Comparison of ENCODE assay signal across 10 cellular contexts in genomic region chr12:47781479-47782371, GRCh38. TPM values are rescaled to one million over a fixed set of nuclear protein-coding genes. Genes with fewer than 3 reads are reported as not detected.
DNase-seq lines count a peak whose midpoint lies in the region; ATAC-seq, FAIRE-seq and TF ChIP-seq lines count a peak whose summit lies in the region.
"Had no signal": no experiment of that assay in that cellular context is flagged by ENCODE, and none has a peak within 500 bp of the region (broad histone marks: within the 10 kb centered on the region; RNA-seq: fewer than 3 reads in every experiment).

No MANE protein-coding gene starts in this region.

- DNase-seq in D341Med (ENCODE audit: low spot score): peak; percentile 60
- DNase-seq in NCI-H1105 treated with DMSO at 0.1 percent for 48 hours (lab: John Stamatoyannopoulos, UW): peak; percentile 92
- DNase-seq in K562 (ENCODE audit: extremely low read depth in 1 of 4, low spot score in 3 of 4): no peak
- DNase-seq in nephron progenitor cell: no peak
- no peak for DNase-seq in occipital lobe (lab: John Stamatoyannopoulos, UW)
- DNase-seq in RKO (ENCODE audit: low spot score): no peak
- no peak for DNase-seq in NK-92 treated with Interleukin-12 subunit alpha and Interleukin-12 subunit beta, amount 100 ng/mL, for 24 hours (lab: John Stamatoyannopoulos, UW)
- DNase-seq in HCEC 1CT: no peak
- DNase-seq: mesendoderm; stimulated activated CD4-positive, alpha-beta T cell treated with anti-CD3 and anti-CD28 coated beads, Interleukin-4, amount 100 ng/mL, for 24 hours had no signal

- H3K36me3 Mint-ChIP-seq in nephron progenitor cell (ENCODE audit: low read depth): peaks cover 23% of the 10 kb centered on the region

- peaks cover 8% of the 10 kb centered on the region for H3K27me3 Mint-ChIP-seq in nephron progenitor cell (ENCODE audit: low read depth, poor library complexity)

- H4K20me1 ChIP-seq in K562 (replicated peaks; ENCODE audit: control insufficient read depth, insufficient read depth, low read length): peaks cover 17% of the 10 kb centered on the region; the same call in 1 of the 2 replicates

- peak overlapping the region in 1 of 2 experiments; percentile 82; a peak in 2 of 4 replicates for H3K9ac ChIP-seq in K562 (ENCODE audit: insufficient read depth in 1 of 2, low read depth in 2 of 2, low read length in 2 of 2)

- in situ Hi-C loops in K562 (cut with MboI): no loop called here

- CTCF ChIA-PET in K562 (lab: Yijun Ruan, JAX; ENCODE audit: low intra/inter-chr PET ratio): no interaction called here

- H3K9me3 ChIP-seq in K562 (replicated peaks; ENCODE audit: control insufficient read depth, insufficient read depth, low read depth, low read length): no peaks in the 10 kb centered on the region

- H3K4me3 ChIP-seq in K562: no peak overlapping the region

- no peak for ATAC-seq in K562

- no peak overlapping the region for H2AFZ ChIP-seq in K562 (ENCODE audit: low read depth, low read length)

- FAIRE-seq in K562 (lab: Jason Lieb, UNC): no peak

- H3K4me3 Mint-ChIP-seq in nephron progenitor cell: no peak overlapping the region

- H3K9me3 Mint-ChIP-seq in nephron progenitor cell: no peaks in the 10 kb centered on the region

- peak; percentile 59; the same call in 1 of the 2 replicates for TF ChIP-seq POLR2A in K562 (conservative IDR thresholded peaks at IDR 0.05)

- peaks cover 14% of the 10 kb centered on the region for H3K4me1 Mint-ChIP-seq in nephron progenitor cell

- peak overlapping the region; percentile 66 for H3K27ac Mint-ChIP-seq in nephron progenitor cell

- no TSS peak for BruUV-seq in K562 (replicated peaks; lab: Mats Ljungman, UMichigan)

- H3K4me1 ChIP-seq in K562 (replicated peaks in 1 of 2; ENCODE audit: control insufficient read depth in 2 of 2, insufficient read depth in 2 of 2, low read length in 2 of 2): peaks cover 24 to 61% of the 10 kb centered on the region in 2 experiments

- TF ChIP-seq EP300 in K562 (IDR thresholded peaks at IDR 0.05; ENCODE audit: low read length): no peak

- intact Hi-C loops in K562 (cut with micrococcal nuclease): no loop called here

- WGBS in K562 (ENCODE audit: insufficient coverage, low coverage, missing lambda C conversion rate): 66% methylated on average over 13 of the region's 13 CpGs

- no peak overlapping the region for H3K27ac ChIP-seq in K562 (ENCODE audit: extremely low read depth, low read depth, low read length)

- H3K9me1 ChIP-seq in K562 (ENCODE audit: control insufficient read depth, insufficient read depth, low read length): no peaks in the 10 kb centered on the region

- TF ChIP-seq CTCF in K562 (IDR thresholded peaks at IDR 0.05 in 2 of 3, conservative IDR thresholded peaks at IDR 0.05 in 1 of 3; ENCODE audit: insufficient read depth in 2 of 3, low read depth in 1 of 3, low read length in 3 of 3) (no peak), nephron progenitor cell (IDR thresholded peaks at IDR 0.05) (no peak)

- no peak overlapping the region for H3K4me2 ChIP-seq in K562 (ENCODE audit: insufficient read depth, low read length)

- H3K27me3 ChIP-seq in K562 (ENCODE audit: control insufficient read depth in 2 of 2, insufficient read depth in 2 of 2, low read length in 2 of 2): no peaks in the 10 kb centered on the region

- peaks cover 76% of the 10 kb centered on the region; the same call in 2 of the 3 replicates for H3K36me3 ChIP-seq in K562 (ENCODE audit: control insufficient read depth, insufficient read depth, low read length)

- peaks cover 35% of the 10 kb centered on the region for H3K79me2 ChIP-seq in K562 (ENCODE audit: control insufficient read depth, insufficient read depth, low read length)

- POLR2A ChIA-PET in K562 (lab: Yijun Ruan, JAX): interaction anchor here (0.5 to 2.8 kb wide), 15 partner anchors 9 to 1034 kb away, joined by 3 to 8 read pairs (median 3); partner anchors contain the start of gene SLC48A1

- TF ChIP-seq RAD21 in K562 (CRISPR knock-in tag; conservative IDR thresholded peaks at IDR 0.05 in 1 of 2, IDR thresholded peaks at IDR 0.05 in 1 of 2): no peak

RNA-seq across cellular contexts. Expression of gene SLC48A1, which starts 8.7 kb away (rescaled TPM):
- total RNA-seq in K562 (2011; cell fraction: chromatin; rRNA removed; ENCODE audit: low replicate concordance): 18.5 and 36.8 TPM in 2 replicates
- total RNA-seq in K562 (2011; cell fraction: nucleolus; rRNA removed): 31.2 and 31.5 TPM in 2 replicates
- 45.5 and 69.2 TPM in 2 replicates for total RNA-seq in K562 (2011; cell fraction: nucleoplasm; rRNA removed)
- total RNA-seq in K562 (2014; rRNA removed) (16.3 and 25.4 TPM in 2 replicates), K562 (2014; rRNA removed; fragmentation: Illumina TruSeq; extraction: Trizol) (13.1 and 18.3 TPM in 2 replicates), K562 (2015; rRNA removed; fragmentation: Illumina TruSeq; extraction: Trizol) (16.1 and 16.2 TPM in 2 replicates), K562 (2021) (37.5 and 41.9 TPM in 2 replicates), occipital lobe (11.1 TPM)
- polyA plus RNA-seq in K562 (2011; rRNA removed) (10.7 and 15.7 TPM in 2 replicates), K562 (2014; fragmentation: Illumina TruSeq; extraction: Trizol) (28.6 and 30.4 TPM in 2 replicates), K562 (2014; fragmentation: Nextera tagmentation; extraction: Ambion mirVana) (10 to 100 TPM; 23.5 to 26.9 TPM), K562 (2014; rRNA removed) (18.7 and 23.6 TPM in 2 replicates)
- polyA plus RNA-seq in K562 (2011; cell fraction: cytosol; rRNA removed): 16.7 and 26.0 TPM in 2 replicates
- polyA plus RNA-seq in K562 (2011; cell fraction: nucleus; rRNA removed): 25.7 and 35.1 TPM in 2 replicates
- polyA plus RNA-seq in K562 (2012): 22.2 and 44.4 TPM in 2 replicates
- 7.6 and 8.9 TPM in 2 replicates for polyA minus RNA-seq in K562 (2011; rRNA and poly(A)+ RNA removed)
- 14.8 and 17.6 TPM in 2 replicates for polyA minus RNA-seq in K562 (2011; cell fraction: cytosol; rRNA and poly(A)+ RNA removed)
- 6.9 and 11.6 TPM in 2 replicates for polyA minus RNA-seq in K562 (2011; cell fraction: nucleus; rRNA and poly(A)+ RNA removed)

RNA-seq across cellular contexts. Expression of gene RAPGEF3, which starts 23.0 kb away (rescaled TPM):
- 1.5 and 4.3 TPM in 2 replicates for total RNA-seq in K562 (2011; cell fraction: chromatin; rRNA removed; ENCODE audit: low replicate concordance)
- 2.2 and 2.3 TPM in 2 replicates for total RNA-seq in K562 (2011; cell fraction: nucleolus; rRNA removed)
- total RNA-seq in K562 (2011; cell fraction: nucleoplasm; rRNA removed): 1.7 and 2.3 TPM in 2 replicates
- total RNA-seq in K562 (2014; rRNA removed) (0.45 and 0.78 TPM in 2 replicates), K562 (2014; rRNA removed; fragmentation: Illumina TruSeq; extraction: Trizol) (0.15 and 0.16 TPM in 2 replicates), K562 (2015; rRNA removed; fragmentation: Illumina TruSeq; extraction: Trizol) (0.15 and 0.33 TPM in 2 replicates), K562 (2021) (0.78 and 1.3 TPM in 2 replicates), occipital lobe (9.0 TPM)
- polyA plus RNA-seq in K562 (2011; rRNA removed) (0.38 and 0.61 TPM in 2 replicates), K562 (2014; fragmentation: Illumina TruSeq; extraction: Trizol) (0.37 and 0.43 TPM in 2 replicates), K562 (2014; fragmentation: Nextera tagmentation; extraction: Ambion mirVana) (under 1 TPM in 1 of 2 experiments, not detected in 1; 0.03 TPM), K562 (2014; rRNA removed) (0.44 and 1.1 TPM in 2 replicates)
- 0.49 and 0.50 TPM in 2 replicates for polyA plus RNA-seq in K562 (2011; cell fraction: cytosol; rRNA removed)
- 2.9 and 5.0 TPM in 2 replicates for polyA plus RNA-seq in K562 (2011; cell fraction: nucleus; rRNA removed)
- polyA plus RNA-seq in K562 (2012): 0.76 and 2.1 TPM in 2 replicates
- 0.60 and 0.78 TPM in 2 replicates for polyA minus RNA-seq in K562 (2011; rRNA and poly(A)+ RNA removed)
- polyA minus RNA-seq in K562 (2011; cell fraction: cytosol; rRNA and poly(A)+ RNA removed): not detected in 2 replicates
- polyA minus RNA-seq in K562 (2011; cell fraction: nucleus; rRNA and poly(A)+ RNA removed): 1.3 and 3.3 TPM in 2 replicates

RNA-seq across cellular contexts. Expression of gene HDAC7, which starts 38.0 kb away (rescaled TPM):
- total RNA-seq in K562 (2011; cell fraction: chromatin; rRNA removed; ENCODE audit: low replicate concordance): 123 and 300 TPM in 2 replicates
- 143 and 147 TPM in 2 replicates for total RNA-seq in K562 (2011; cell fraction: nucleolus; rRNA removed)
- total RNA-seq in K562 (2011; cell fraction: nucleoplasm; rRNA removed): 123 and 161 TPM in 2 replicates
- total RNA-seq in K562 (2014; rRNA removed) (38.4 and 57.4 TPM in 2 replicates), K562 (2014; rRNA removed; fragmentation: Illumina TruSeq; extraction: Trizol) (22.2 and 30.2 TPM in 2 replicates), K562 (2015; rRNA removed; fragmentation: Illumina TruSeq; extraction: Trizol) (26.7 and 28.2 TPM in 2 replicates), K562 (2021) (119 and 129 TPM in 2 replicates), occipital lobe (5.9 TPM)
- polyA plus RNA-seq in K562 (2011; rRNA removed) (31.1 and 33.7 TPM in 2 replicates), K562 (2014; fragmentation: Illumina TruSeq; extraction: Trizol) (71.9 and 82.7 TPM in 2 replicates), K562 (2014; fragmentation: Nextera tagmentation; extraction: Ambion mirVana) (1 to 10 TPM; 2.5 to 3.8 TPM), K562 (2014; rRNA removed) (78.0 and 82.7 TPM in 2 replicates)
- polyA plus RNA-seq in K562 (2011; cell fraction: cytosol; rRNA removed): 20.6 and 43.9 TPM in 2 replicates
- 215 and 430 TPM in 2 replicates for polyA plus RNA-seq in K562 (2011; cell fraction: nucleus; rRNA removed)
- 67.8 and 112 TPM in 2 replicates for polyA plus RNA-seq in K562 (2012)
- 8.5 and 12.0 TPM in 2 replicates for polyA minus RNA-seq in K562 (2011; rRNA and poly(A)+ RNA removed)
- polyA minus RNA-seq in K562 (2011; cell fraction: cytosol; rRNA and poly(A)+ RNA removed): 28.2 and 32.6 TPM in 2 replicates
- 41.2 and 50.1 TPM in 2 replicates for polyA minus RNA-seq in K562 (2011; cell fraction: nucleus; rRNA and poly(A)+ RNA removed)

RNA-seq across cellular contexts. Expression of gene ENDOU, which starts 56.4 kb away (rescaled TPM):
- total RNA-seq in K562 (2011; cell fraction: chromatin; rRNA removed; ENCODE audit: low replicate concordance): not detected in 2 replicates
- total RNA-seq in K562 (2011; cell fraction: nucleolus; rRNA removed): not detected in 2 replicates
- not detected in 2 replicates for total RNA-seq in K562 (2011; cell fraction: nucleoplasm; rRNA removed)
- total RNA-seq in K562 (2014; rRNA removed): 0.04 TPM in 1 of 2 replicates, not detected in the other
- total RNA-seq in K562 (2014; rRNA removed; fragmentation: Illumina TruSeq; extraction: Trizol): not detected in 2 replicates
- not detected in 2 replicates for total RNA-seq in K562 (2015; rRNA removed; fragmentation: Illumina TruSeq; extraction: Trizol)
- total RNA-seq in K562 (2021): not detected in 2 replicates
- 0.03 TPM in 1 of 2 replicates, not detected in the other for polyA plus RNA-seq in K562 (2011; rRNA removed)
- polyA plus RNA-seq in K562 (2011; cell fraction: cytosol; rRNA removed): 0.04 TPM in 1 of 2 replicates, not detected in the other
- polyA plus RNA-seq in K562 (2011; cell fraction: nucleus; rRNA removed): 0.16 TPM in 1 of 2 replicates, not detected in the other
- 0.17 TPM in 1 of 2 replicates, not detected in the other for polyA plus RNA-seq in K562 (2012)
- polyA plus RNA-seq in K562 (2014; fragmentation: Illumina TruSeq; extraction: Trizol): not detected in 2 replicates
- polyA plus RNA-seq in K562 (2014; fragmentation: Nextera tagmentation; extraction: Ambion mirVana): not detected
- not detected in 2 replicates for polyA plus RNA-seq in K562 (2014; rRNA removed)
- 0.12 TPM in 1 of 2 replicates, not detected in the other for polyA minus RNA-seq in K562 (2011; rRNA and poly(A)+ RNA removed)
- not detected in 2 replicates for polyA minus RNA-seq in K562 (2011; cell fraction: cytosol; rRNA and poly(A)+ RNA removed)
- polyA minus RNA-seq in K562 (2011; cell fraction: nucleus; rRNA and poly(A)+ RNA removed): not detected in 2 replicates
- not detected for total RNA-seq in occipital lobe

Comparison
In these comparisons a context has a peak if more than half of its experiments do, and no peak if none do; other contexts are left out.
1. DNase-seq: peak in D341Med (single experiment) and NCI-H1105 treated with DMSO at 0.1 percent for 48 hours (single experiment); none in K562 (0 of 4), nephron progenitor cell (single experiment), occipital lobe (single experiment), RKO (single experiment), NK-92 treated with Interleukin-12 subunit alpha and Interleukin-12 subunit beta, amount 100 ng/mL, for 24 hours (single experiment) and HCEC 1CT (single experiment).